ENCODE assay signal across 10 cellular contexts in genomic region chr1:8006037-8006963, GRCh38. TPM values are rescaled to one million over a fixed set of nuclear protein-coding genes. Genes with fewer than 3 reads are reported as not detected.
A peak's percentile ranks its signal among the peaks of the same experiment; 100 is the strongest.
DNase-seq lines count a peak whose midpoint lies in the region; ATAC-seq and TF ChIP-seq lines count a peak whose summit lies in the region.
"Had no signal": no experiment of that assay in that cellular context is flagged by ENCODE, and none has a peak within 500 bp of the region (broad histone marks: within the 10 kb centered on the region; RNA-seq: fewer than 3 reads in every experiment).

No MANE protein-coding gene starts in this region.

- in situ Hi-C loops in astrocyte of the spinal cord (cut with HindIII; ENCODE audit: low sequenced_read_pairs): loop anchor here (25.0 kb wide), 1 partner anchor 306 kb away; the partner anchor contains the start of gene SLC45A1

- TF ChIP-seq CTCF in astrocyte of the spinal cord (IDR thresholded peaks at IDR 0.05; ENCODE audit: low read depth, low read length) (no peak), GM10248 (IDR thresholded peaks at IDR 0.05; ENCODE audit: control extremely low read depth, extremely low read depth, low read depth, missing control alignments) (no peak)

- no peak overlapping the region for H3K4me3 Mint-ChIP-seq in naive thymus-derived CD4-positive, alpha-beta T cell
- H3K4me3 Mint-ChIP-seq: brain had no signal

- H3K27me3 ChIP-seq in mesenchymal stem cell (ENCODE audit: control insufficient read depth in 1 of 2, insufficient read depth in 1 of 2, low read length in 2 of 2): no peaks in the 10 kb centered on the region
- H3K27me3 ChIP-seq in naive thymus-derived CD4-positive, alpha-beta T cell (ENCODE audit: control insufficient read depth in 2 of 2, insufficient read depth in 2 of 2, low read length in 2 of 2): no peaks in the 10 kb centered on the region

- no peak overlapping the region for H2BK5ac ChIP-seq in mesenchymal stem cell (ENCODE audit: low read depth, low read length, poor library complexity, severe bottlenecking)

- no peak overlapping the region for H3K27ac Mint-ChIP-seq in naive thymus-derived CD4-positive, alpha-beta T cell

- no peaks in the 10 kb centered on the region for H3K4me1 Mint-ChIP-seq in naive thymus-derived CD4-positive, alpha-beta T cell

- no peak overlapping the region for H4K91ac ChIP-seq in mesenchymal stem cell (ENCODE audit: low read length)

- no peak overlapping the region for H3K23ac ChIP-seq in mesenchymal stem cell (ENCODE audit: low read length in 2 of 2)

- no peak overlapping the region for H3K14ac ChIP-seq in mesenchymal stem cell (ENCODE audit: low read length in 2 of 2)

- H2AK5ac ChIP-seq in mesenchymal stem cell (ENCODE audit: low read length, severe bottlenecking): no peak overlapping the region

- no peaks in the 10 kb centered on the region for H3K9me3 Mint-ChIP-seq in naive thymus-derived CD4-positive, alpha-beta T cell
- H3K9me3 Mint-ChIP-seq: brain had no signal

- H3K36me3 ChIP-seq in mesenchymal stem cell (ENCODE audit: control insufficient read depth in 1 of 2, insufficient read depth in 2 of 2, low read depth in 1 of 2, low read length in 2 of 2): peaks cover 21 to 25% of the 10 kb centered on the region in 2 experiments
- peaks cover 0 to 8% (median 0%) of the 10 kb centered on the region in 3 experiments for H3K36me3 ChIP-seq in naive thymus-derived CD4-positive, alpha-beta T cell (ENCODE audit: control insufficient read depth in 2 of 3, insufficient read depth in 3 of 3, low read length in 3 of 3)

- no peaks in the 10 kb centered on the region for H3K27me3 Mint-ChIP-seq in naive thymus-derived CD4-positive, alpha-beta T cell

- H2AFZ ChIP-seq in mesenchymal stem cell (ENCODE audit: low read depth, low read length): no peak overlapping the region

- peak overlapping the region in 1 of 2 experiments; percentile 38 for H3K18ac ChIP-seq in mesenchymal stem cell (ENCODE audit: low read depth in 1 of 2, low read length in 2 of 2)

- H3K79me1 ChIP-seq in mesenchymal stem cell (replicated peaks; ENCODE audit: low read length, poor library complexity, severe bottlenecking): peaks cover 17% of the 10 kb centered on the region

- peak overlapping the region; percentile 85 for H3K9ac ChIP-seq in mesenchymal stem cell (ENCODE audit: low read length)

- POLR2A ChIA-PET in naive thymus-derived CD4-positive, alpha-beta T cell (lab: Charles Lee): no interaction called here
- POLR2A ChIA-PET in GM10248 (lab: Yijun Ruan, JAX): no interaction called here

- H4K8ac ChIP-seq in mesenchymal stem cell (ENCODE audit: low read length): peak overlapping the region; percentile 10

- H3K9me3 ChIP-seq in mesenchymal stem cell (ENCODE audit: control insufficient read depth, low read length): no peaks in the 10 kb centered on the region
- no peaks in the 10 kb centered on the region for H3K9me3 ChIP-seq in naive thymus-derived CD4-positive, alpha-beta T cell (ENCODE audit: control insufficient read depth in 2 of 3, low read length in 3 of 3)

- no peak for ATAC-seq in naive thymus-derived CD4-positive, alpha-beta T cell
- no peak for ATAC-seq in GM19395 (IDR thresholded peaks at IDR 0.05; ENCODE audit: unreplicated experiment)

- H2BK120ac ChIP-seq in mesenchymal stem cell (ENCODE audit: low read depth, low read length): no peak overlapping the region

- WGBS in mesenchymal stem cell: 96% methylated on average over 7 of the region's 12 CpGs

- peak; percentile 68 for DNase-seq in COR-L47 (lab: John Stamatoyannopoulos, UW)
- DNase-seq in NCI-H1694 treated with DMSO at 0.1 percent for 48 hours (lab: John Stamatoyannopoulos, UW): peak; percentile 13
- DNase-seq in astrocyte of the spinal cord (ENCODE audit: low read depth, low spot score): peak; percentile 52
- peak; percentile 29 for DNase-seq in mesenchymal stem cell
- no peak for DNase-seq in caudate nucleus (lab: John Stamatoyannopoulos, UW)
- DNase-seq in naive thymus-derived CD4-positive, alpha-beta T cell: no peak
- no peak for DNase-seq in GM10248 (ENCODE audit: extremely low spot score)
- DNase-seq: activated CD4-positive, CD25-positive, alpha-beta regulatory T cell had no signal

- peak overlapping the region; percentile 37 to 72 for H2BK12ac ChIP-seq in mesenchymal stem cell (ENCODE audit: low read length in 2 of 2)

- H3K4me2 ChIP-seq in mesenchymal stem cell (ENCODE audit: low read length, poor library complexity, severe bottlenecking): no peak overlapping the region

- H3K27ac ChIP-seq in mesenchymal stem cell (ENCODE audit: low read length, poor library complexity, severe bottlenecking) (no peak overlapping the region), caudate nucleus (ENCODE audit: low read depth, low read length) (no peak overlapping the region)
- H3K27ac ChIP-seq in naive thymus-derived CD4-positive, alpha-beta T cell (ENCODE audit: low read depth, low read length): no peak overlapping the region

- H3K4ac ChIP-seq in mesenchymal stem cell (ENCODE audit: low read depth in 1 of 2, low read length in 2 of 2): no peak overlapping the region

- H3K4me3 ChIP-seq in astrocyte of the spinal cord (ENCODE audit: low read depth, low read length) (no peak overlapping the region), mesenchymal stem cell (ENCODE audit: insufficient read depth in 1 of 2, low read depth in 1 of 2, low read length in 2 of 2) (no peak overlapping the region)
- H3K4me3 ChIP-seq in naive thymus-derived CD4-positive, alpha-beta T cell (ENCODE audit: low read length): no peak overlapping the region

- peaks cover 16% of the 10 kb centered on the region for H3K4me1 ChIP-seq in mesenchymal stem cell (ENCODE audit: control insufficient read depth, insufficient read depth, low read depth, low read length)
- H3K4me1 ChIP-seq in naive thymus-derived CD4-positive, alpha-beta T cell (ENCODE audit: control insufficient read depth in 2 of 2, insufficient read depth in 2 of 2, low read length in 2 of 2): no peaks in the 10 kb centered on the region

- peaks cover 0 to 23% (median 6%) of the 10 kb centered on the region in 5 donors for H3K36me3 Mint-ChIP-seq in naive thymus-derived CD4-positive, alpha-beta T cell

- CTCF ChIA-PET in naive thymus-derived CD4-positive, alpha-beta T cell (lab: Charles Lee): no interaction called here
- CTCF ChIA-PET in GM10248 (lab: Yijun Ruan, JAX): interaction anchor here (1.0 to 1.7 kb wide), 3 partner anchors 9 to 308 kb away, joined by 3 to 8 read pairs (median 5); no protein-coding TSS in a partner anchor

- H2BK15ac ChIP-seq in mesenchymal stem cell (ENCODE audit: low read depth, poor library complexity, severe bottlenecking): no peak overlapping the region

- intact Hi-C loops in naive thymus-derived CD4-positive, alpha-beta T cell (cut with micrococcal nuclease): no loop called here

RNA-seq across cellular contexts. Expression of gene ERRFI1, which starts 19.8 kb away (rescaled TPM):
- 109 TPM for polyA plus RNA-seq in mesenchymal stem cell (2013, experiment 1 of 2)
- polyA plus RNA-seq in mesenchymal stem cell (2013, experiment 2 of 2): 106 TPM
- total RNA-seq in naive thymus-derived CD4-positive, alpha-beta T cell: 1 to 10 TPM in 2 of 5 experiments, under 1 TPM in 3; 0.36 to 1.7 (median 0.98) TPM
- under 1 TPM; 0.18 to 0.56 TPM for polyA plus RNA-seq in naive thymus-derived CD4-positive, alpha-beta T cell

RNA-seq across cellular contexts. Expression of gene PARK7, which starts 44.8 kb away (rescaled TPM):
- 232 TPM for polyA plus RNA-seq in mesenchymal stem cell (2013, experiment 1 of 2)
- polyA plus RNA-seq in mesenchymal stem cell (2013, experiment 2 of 2): 236 TPM
- 100 to 1,000 TPM in 3 of 5 experiments, 10 to 100 TPM in 2; 97.1 to 255 (median 106) TPM for total RNA-seq in naive thymus-derived CD4-positive, alpha-beta T cell
- 100 to 1,000 TPM; 325 to 364 TPM for polyA plus RNA-seq in naive thymus-derived CD4-positive, alpha-beta T cell

Comparison
In these comparisons a context has a peak if more than half of its experiments do, and no peak if none do; other contexts are left out.
1. DNase-seq: peak in COR-L47 (single experiment), NCI-H1694 treated with DMSO at 0.1 percent for 48 hours (single experiment), astrocyte of the spinal cord (single experiment) and mesenchymal stem cell (single experiment); none in caudate nucleus (0 of 61), naive thymus-derived CD4-positive, alpha-beta T cell (0 of 9) and GM10248 (single experiment).